ENCODE assay signal across 28 cellular contexts in genomic region chr16:27806388-27806787, GRCh38.
DNase-seq lines count a peak whose midpoint lies in the region; ATAC-seq, FAIRE-seq and TF ChIP-seq lines count a peak whose summit lies in the region.
"Had no signal": no experiment of that assay in that cellular context is flagged by ENCODE, and none has a peak within 500 bp of the region (broad histone marks: within the 10 kb centered on the region; RNA-seq: fewer than 3 reads in every experiment).

No MANE protein-coding gene starts in this region.

- no peak overlapping the region for H3K27ac Mint-ChIP-seq in natural killer cell treated with Interleukin-12 subunit alpha and Interleukin-12 subunit beta and Interleukin-15 and Interleukin-18, amount 100 ng/mL, for 72 hours
- H3K27ac Mint-ChIP-seq in natural killer cell: no peak overlapping the region
- H3K27ac Mint-ChIP-seq in stimulated activated effector memory CD8-positive, alpha-beta T cell treated with anti-CD3 and anti-CD28 coated beads, Interleukin-12 subunit alpha, Interleukin-12 subunit beta, amount 100 ng/mL, for 72 hours: no peak overlapping the region
- H3K27ac Mint-ChIP-seq in stimulated activated naive B cell treated with anti-CD40 and anti-IgM and Interleukin-4, amounts not matched to agents 10 μg/mL and 1 μg/mL and 100 μg/mL, for 72 hours: no peak overlapping the region
- H3K27ac Mint-ChIP-seq: CD14-positive monocyte; CD4-positive, CD25-positive, alpha-beta regulatory T cell; CD8-positive, alpha-beta memory T cell had no signal

- no peaks in the 10 kb centered on the region for H3K36me3 Mint-ChIP-seq in natural killer cell treated with Interleukin-12 subunit alpha and Interleukin-12 subunit beta and Interleukin-15 and Interleukin-18, amount 100 ng/mL, for 72 hours
- no peaks in the 10 kb centered on the region for H3K36me3 Mint-ChIP-seq in natural killer cell
- H3K36me3 Mint-ChIP-seq in stimulated activated effector memory CD8-positive, alpha-beta T cell treated with anti-CD3 and anti-CD28 coated beads, Interleukin-12 subunit alpha, Interleukin-12 subunit beta, amount 100 ng/mL, for 72 hours: no peaks in the 10 kb centered on the region
- no peaks in the 10 kb centered on the region for H3K36me3 Mint-ChIP-seq in stimulated activated naive B cell treated with anti-CD40 and anti-IgM and Interleukin-4, amounts not matched to agents 10 μg/mL and 1 μg/mL and 100 μg/mL, for 72 hours
- H3K36me3 Mint-ChIP-seq: CD14-positive monocyte; CD4-positive, alpha-beta memory T cell; CD4-positive, CD25-positive, alpha-beta regulatory T cell; CD8-positive, alpha-beta memory T cell had no signal

- H3K27ac ChIP-seq in Panc1 (ENCODE audit: low read length) (no peak overlapping the region), kidney (ENCODE audit: low read depth in 2 of 2, low read length in 2 of 2) (no peak overlapping the region)
- H3K27ac ChIP-seq: 22Rv1, BLaER1 had no signal

- no peaks in the 10 kb centered on the region for H3K36me3 ChIP-seq in Panc1 (ENCODE audit: control insufficient read depth, insufficient read depth, low read length)
- H3K36me3 ChIP-seq in kidney (ENCODE audit: control insufficient read depth in 1 of 2, insufficient read depth in 2 of 2, low read length in 2 of 2): no peaks in the 10 kb centered on the region
- H3K36me3 ChIP-seq: BE2C, BLaER1 had no signal

- peak; percentile 15 for DNase-seq in natural killer cell treated with Interleukin-12 subunit alpha and Interleukin-12 subunit beta and Interleukin-15 and Interleukin-18, amount 100 ng/mL, for 72 hours (ENCODE audit: low spot score)
- DNase-seq in natural killer cell (no peak), Panc1 (ENCODE audit: low read depth, low spot score) (no peak), kidney (peak; percentile 0), ecto neural progenitor cell (ENCODE audit: low spot score) (no peak)
- no peak for DNase-seq in stimulated activated effector memory CD8-positive, alpha-beta T cell treated with anti-CD3 and anti-CD28 coated beads, Interleukin-12 subunit alpha, Interleukin-12 subunit beta, amount 100 ng/mL, for 72 hours (ENCODE audit: low spot score in 2 of 2)
- DNase-seq in stimulated activated naive B cell treated with anti-CD40 and anti-IgM and Interleukin-4, amounts not matched to agents 10 μg/mL and 1 μg/mL and 100 μg/mL, for 72 hours: no peak
- DNase-seq: ACHN; BE2C; C1 segment of cervical spinal cord; CD4-positive, alpha-beta memory T cell; CD4-positive, CD25-positive, alpha-beta regulatory T cell; CD8-positive, alpha-beta memory T cell; COR-L47; DMS 273 treated with DMSO at 0.1 percent for 48 hours; DMS153; DMS53; DMS79; DND-41; EL; GDM1 had no signal

- H3K4me3 ChIP-seq in Panc1 (ENCODE audit: low read depth in 2 of 2, low read length in 2 of 2): no peak overlapping the region
- H3K4me3 ChIP-seq in kidney (ENCODE audit: low read length in 2 of 2): no peak overlapping the region
- H3K4me3 ChIP-seq: BLaER1, GM12878 had no signal

- H3K9ac ChIP-seq in kidney (ENCODE audit: low read length in 2 of 2): no peak overlapping the region
- H3K9ac ChIP-seq: BLaER1 had no signal

- intact Hi-C loops in natural killer cell (cut with micrococcal nuclease) (no loop called here), Panc1 (cut with micrococcal nuclease; ENCODE audit: unreplicated experiment) (no loop called here), kidney (cut with DNase I) (no loop called here)

- CTCF ChIA-PET in Panc1 (lab: Charles Lee): interaction anchor here (0.6 kb wide), 1 partner anchor 61 kb away, joined by 10 read pairs; no protein-coding TSS in a partner anchor

- ATAC-seq in natural killer cell treated with Interleukin-12 subunit alpha and Interleukin-12 subunit beta and Interleukin-15 and Interleukin-18, amount 100 ng/mL, for 72 hours: peak in 1 of 2 donors; percentile 8
- no peak for ATAC-seq in natural killer cell
- peak; percentile 49; the same call in 1 of the 2 replicates for ATAC-seq in Panc1
- ATAC-seq in stimulated activated effector memory CD8-positive, alpha-beta T cell treated with anti-CD3 and anti-CD28 coated beads, Interleukin-12 subunit alpha, Interleukin-12 subunit beta, amount 100 ng/mL, for 72 hours: peak; percentile 17
- ATAC-seq in stimulated activated naive B cell treated with anti-CD40 and anti-IgM and Interleukin-4, amounts not matched to agents 10 μg/mL and 1 μg/mL and 100 μg/mL, for 72 hours (replicated peaks): no peak
- no peak for ATAC-seq in SK-N-SH treated with all-trans-retinoic acid at 6 μM for 48 hours
- ATAC-seq: GM12878 had no signal

- H3K9me3 ChIP-seq in Panc1 (ENCODE audit: control insufficient read depth, insufficient read depth, low read depth, low read length) (no peaks in the 10 kb centered on the region), kidney (ENCODE audit: control insufficient read depth in 1 of 2, low read length in 2 of 2) (no peaks in the 10 kb centered on the region)
- H3K9me3 ChIP-seq: BE2C, BLaER1 had no signal

- peaks cover 4% of the 10 kb centered on the region; the same call in 1 of the 2 replicates for H3K27me3 ChIP-seq in Panc1 (ENCODE audit: control insufficient read depth, insufficient read depth, low read length)
- H3K27me3 ChIP-seq: BE2C, BLaER1 had no signal

- in situ Hi-C loops in Panc1 (cut with HindIII; ENCODE audit: low pct_unique_long_range_greater_than_20kb, low sequenced_read_pairs): no loop called here

- no peak for FAIRE-seq in kidney (lab: Jason Lieb, UNC)
- FAIRE-seq: GM12878, GM12892, GM18507 had no signal

- POLR2A ChIA-PET in Panc1 (lab: Charles Lee): no interaction called here

- peaks cover 17 to 30% of the 10 kb centered on the region in 2 donors for H3K27me3 Mint-ChIP-seq in natural killer cell treated with Interleukin-12 subunit alpha and Interleukin-12 subunit beta and Interleukin-15 and Interleukin-18, amount 100 ng/mL, for 72 hours
- peaks cover 0 to 16% of the 10 kb centered on the region in 2 donors for H3K27me3 Mint-ChIP-seq in natural killer cell (ENCODE audit: low read depth in 2 of 2)
- peaks cover 23 to 34% of the 10 kb centered on the region in 2 donors for H3K27me3 Mint-ChIP-seq in stimulated activated naive B cell treated with anti-CD40 and anti-IgM and Interleukin-4, amounts not matched to agents 10 μg/mL and 1 μg/mL and 100 μg/mL, for 72 hours

- H3K4me3 Mint-ChIP-seq in natural killer cell treated with Interleukin-12 subunit alpha and Interleukin-12 subunit beta and Interleukin-15 and Interleukin-18, amount 100 ng/mL, for 72 hours: no peak overlapping the region
- no peak overlapping the region for H3K4me3 Mint-ChIP-seq in natural killer cell
- H3K4me3 Mint-ChIP-seq in stimulated activated effector memory CD8-positive, alpha-beta T cell treated with anti-CD3 and anti-CD28 coated beads, Interleukin-12 subunit alpha, Interleukin-12 subunit beta, amount 100 ng/mL, for 72 hours: no peak overlapping the region
- H3K4me3 Mint-ChIP-seq in stimulated activated naive B cell treated with anti-CD40 and anti-IgM and Interleukin-4, amounts not matched to agents 10 μg/mL and 1 μg/mL and 100 μg/mL, for 72 hours: no peak overlapping the region
- H3K4me3 Mint-ChIP-seq: CD14-positive monocyte; CD4-positive, alpha-beta memory T cell; CD4-positive, CD25-positive, alpha-beta regulatory T cell; CD8-positive, alpha-beta memory T cell had no signal

- no TSS peak for BruUV-seq in Panc1 (replicated peaks; lab: Mats Ljungman, UMichigan)

- H3K4me1 Mint-ChIP-seq in natural killer cell treated with Interleukin-12 subunit alpha and Interleukin-12 subunit beta and Interleukin-15 and Interleukin-18, amount 100 ng/mL, for 72 hours (ENCODE audit: low read depth in 2 of 2): peaks cover 9% of the 10 kb centered on the region in 2 donors
- peaks cover 0 to 4% of the 10 kb centered on the region in 2 donors for H3K4me1 Mint-ChIP-seq in natural killer cell
- H3K4me1 Mint-ChIP-seq in stimulated activated effector memory CD8-positive, alpha-beta T cell treated with anti-CD3 and anti-CD28 coated beads, Interleukin-12 subunit alpha, Interleukin-12 subunit beta, amount 100 ng/mL, for 72 hours: peaks cover 6% of the 10 kb centered on the region
- H3K4me1 Mint-ChIP-seq in stimulated activated naive B cell treated with anti-CD40 and anti-IgM and Interleukin-4, amounts not matched to agents 10 μg/mL and 1 μg/mL and 100 μg/mL, for 72 hours: no peaks in the 10 kb centered on the region
- H3K4me1 Mint-ChIP-seq: CD14-positive monocyte had no signal

- H3K9me3 Mint-ChIP-seq in natural killer cell treated with Interleukin-12 subunit alpha and Interleukin-12 subunit beta and Interleukin-15 and Interleukin-18, amount 100 ng/mL, for 72 hours: no peaks in the 10 kb centered on the region
- no peaks in the 10 kb centered on the region for H3K9me3 Mint-ChIP-seq in natural killer cell
- H3K9me3 Mint-ChIP-seq in stimulated activated effector memory CD8-positive, alpha-beta T cell treated with anti-CD3 and anti-CD28 coated beads, Interleukin-12 subunit alpha, Interleukin-12 subunit beta, amount 100 ng/mL, for 72 hours: no peaks in the 10 kb centered on the region
- H3K9me3 Mint-ChIP-seq in stimulated activated naive B cell treated with anti-CD40 and anti-IgM and Interleukin-4, amounts not matched to agents 10 μg/mL and 1 μg/mL and 100 μg/mL, for 72 hours: peaks cover 0 to 1% of the 10 kb centered on the region in 2 donors
- H3K9me3 Mint-ChIP-seq: CD8-positive, alpha-beta memory T cell had no signal

- no peaks in the 10 kb centered on the region for H3K4me1 ChIP-seq in Panc1 (ENCODE audit: control insufficient read depth, insufficient read depth, low read length)
- no peaks in the 10 kb centered on the region for H3K4me1 ChIP-seq in kidney (ENCODE audit: control insufficient read depth in 1 of 2, insufficient read depth in 1 of 2, low read depth in 1 of 2, low read length in 2 of 2)
- H3K4me1 ChIP-seq: BE2C, BLaER1 had no signal

- no peak for TF ChIP-seq CTCF in natural killer cell (IDR thresholded peaks at IDR 0.05)
- no peak for TF ChIP-seq CTCF in Panc1 (IDR thresholded peaks at IDR 0.05)
- no peak for TF ChIP-seq CTCF in kidney (IDR thresholded peaks at IDR 0.05; ENCODE audit: borderline replicate concordance, extremely low read depth, insufficient read depth)

TF ChIP-seq in SK-N-SH treated with all-trans-retinoic acid at 6 μM for 48 hours, 23 proteins besides CTCF, POLR2A, EP300 and RAD21 (continues in another document):
- no peak for TF ChIP-seq CSRNP3 (CRISPR knock-in tag; IDR thresholded peaks at IDR 0.05)
- no peak for TF ChIP-seq ZNF70 (CRISPR knock-in tag; IDR thresholded peaks at IDR 0.05)

Comparison
In these comparisons a context has a peak if more than half of its experiments do, and no peak if none do; other contexts are left out.
1. DNase-seq: peak in natural killer cell treated with Interleukin-12 subunit alpha and Interleukin-12 subunit beta and Interleukin-15 and Interleukin-18, amount 100 ng/mL, for 72 hours (single experiment) and kidney (single experiment); none in natural killer cell (single experiment), Panc1 (single experiment), stimulated activated effector memory CD8-positive, alpha-beta T cell treated with anti-CD3 and anti-CD28 coated beads, Interleukin-12 subunit alpha, Interleukin-12 subunit beta, amount 100 ng/mL, for 72 hours (0 of 2), ecto neural progenitor cell (single experiment) and stimulated activated naive B cell treated with anti-CD40 and anti-IgM and Interleukin-4, amounts not matched to agents 10 μg/mL and 1 μg/mL and 100 μg/mL, for 72 hours (single experiment).
2. ATAC-seq: peak in Panc1 (single experiment) and stimulated activated effector memory CD8-positive, alpha-beta T cell treated with anti-CD3 and anti-CD28 coated beads, Interleukin-12 subunit alpha, Interleukin-12 subunit beta, amount 100 ng/mL, for 72 hours (single experiment); none in natural killer cell (0 of 3), stimulated activated naive B cell treated with anti-CD40 and anti-IgM and Interleukin-4, amounts not matched to agents 10 μg/mL and 1 μg/mL and 100 μg/mL, for 72 hours (0 of 2) and SK-N-SH treated with all-trans-retinoic acid at 6 μM for 48 hours (single experiment).